12 cellular contexts compared by ENCODE assay signal in genomic region chr4:107210450-107211239, GRCh38.
A peak's percentile ranks its signal among the peaks of the same experiment; 100 is the strongest.
DNase-seq lines count a peak whose midpoint lies in the region; ATAC-seq, FAIRE-seq and TF ChIP-seq lines count a peak whose summit lies in the region.
"Had no signal": no experiment of that assay in that cellular context is flagged by ENCODE, and none has a peak within 500 bp of the region (broad histone marks: within the 10 kb centered on the region; RNA-seq: fewer than 3 reads in every experiment).

No MANE protein-coding gene starts in this region.

- no peak overlapping the region for H3K14ac ChIP-seq in H9 (ENCODE audit: insufficient read depth, low read length)

- no peak overlapping the region for H4K8ac ChIP-seq in H9 (replicated peaks; ENCODE audit: insufficient read length, low read depth, low read length)

- H3K4me2 ChIP-seq in A549: no peak overlapping the region
- no peak overlapping the region for H3K4me2 ChIP-seq in H9 (ENCODE audit: insufficient read depth, insufficient read length, low read length)
- H3K4me2 ChIP-seq: BLaER1 treated with 17β-estradiol and CSF1 and Interleukin-3, amounts not matched to agents 10 nM and 100 nM had no signal

- no peak overlapping the region for H4K5ac ChIP-seq in H9 (ENCODE audit: insufficient read length, low read depth, low read length)

- H3K27ac ChIP-seq in A549: 0 out of 6 replicates have a peak overlapping the region, but pooled peaks of 1 of the 2 experiments have one; percentile 23
- H3K27ac ChIP-seq in endodermal cell (ENCODE audit: low read depth, low read length): no peak overlapping the region
- no peak overlapping the region for H3K27ac ChIP-seq in mucosa of rectum (ENCODE audit: low read depth in 2 of 2, low read length in 2 of 2)
- H3K27ac ChIP-seq in H9 (ENCODE audit: insufficient read length, low read depth, low read length): no peak overlapping the region
- H3K27ac ChIP-seq in gastroesophageal sphincter: no peak overlapping the region
- H3K27ac ChIP-seq: BLaER1 treated with 17β-estradiol and CSF1 and Interleukin-3, amounts not matched to agents 10 nM and 100 nM; HL-60 had no signal

- DNase-seq in A549 (ENCODE audit: low read depth in 1 of 2, low spot score in 1 of 2) (no peak), MG63 (peak; percentile 5), endodermal cell (peak; percentile 47), AG08395 (ENCODE audit: low spot score) (no peak), H9 (no peak)
- DNase-seq: NCI-H2107; stimulated activated CD4-positive, alpha-beta T cell treated with anti-CD3 and anti-CD28 coated beads, Interleukin-1b, Interleukin-23, amount 100 ng/mL, for 48 hours had no signal

- H3K27me3 Mint-ChIP-seq in endodermal cell (ENCODE audit: insufficient read depth) (no peaks in the 10 kb centered on the region), H9 (ENCODE audit: low read depth) (no peaks in the 10 kb centered on the region)

- no peak overlapping the region for H2BK15ac ChIP-seq in H9 (ENCODE audit: low read depth, low read length)

- H3K18ac ChIP-seq in H9 (ENCODE audit: insufficient read length, low read depth, low read length): no peak overlapping the region

- TF ChIP-seq EP300 in A549 (IDR thresholded peaks at IDR 0.05): no peak
- TF ChIP-seq EP300 in gastroesophageal sphincter (IDR thresholded peaks at IDR 0.05): no peak

- no peak overlapping the region for H4K91ac ChIP-seq in H9 (ENCODE audit: insufficient read length, low read depth, low read length)

- WGBS in A549 (ENCODE audit: missing lambda C conversion rate): 96% methylated on average over 13 of the region's 13 CpGs
- WGBS in endodermal cell (ENCODE audit: insufficient coverage in 1 of 2, insufficient read length in 1 of 2), 2 experiments: 87 to 91% methylated on average over 11 to 13 of the region's 13 CpGs
- WGBS in H9 (ENCODE audit: extremely low coverage, insufficient read length, low lambda C conversion rate): no CpG with 5 or more reads among the region's 13 CpGs
- 45 to 86% methylated on average over 11 to 13 of the region's 13 CpGs for WGBS in gastroesophageal sphincter (ENCODE audit: low coverage in 1 of 2), 2 donors

- H3K4me1 Mint-ChIP-seq in endodermal cell (peaks cover 3% of the 10 kb centered on the region), H9 (peaks cover 0 to 8% of the 10 kb centered on the region in 2 experiments; a peak in 2 of 4 replicates)

- H3K4me1 ChIP-seq in A549 (no peaks in the 10 kb centered on the region), endodermal cell (ENCODE audit: control insufficient read depth, insufficient read depth, low read length) (no peaks in the 10 kb centered on the region), mucosa of rectum (ENCODE audit: control insufficient read depth in 2 of 2, insufficient read depth in 2 of 2, low read length in 2 of 2) (no peaks in the 10 kb centered on the region), H9 (ENCODE audit: insufficient read depth, low read length) (no peaks in the 10 kb centered on the region; the same call in 1 of the 2 replicates), gastroesophageal sphincter (no peaks in the 10 kb centered on the region)
- H3K4me1 ChIP-seq: BLaER1 treated with 17β-estradiol and CSF1 and Interleukin-3, amounts not matched to agents 10 nM and 100 nM had no signal

- no peak overlapping the region for H3K27ac Mint-ChIP-seq in endodermal cell
- peak overlapping the region in 1 of 3 experiments; percentile 82; a peak in 1 of 7 replicates for H3K27ac Mint-ChIP-seq in H9

- no peaks in the 10 kb centered on the region for H4K20me1 ChIP-seq in H9 (ENCODE audit: control insufficient read depth, insufficient read depth, insufficient read length)
- H4K20me1 ChIP-seq: BLaER1 treated with 17β-estradiol and CSF1 and Interleukin-3, amounts not matched to agents 10 nM and 100 nM had no signal

- H3K79me1 ChIP-seq in H9 (ENCODE audit: insufficient read depth, low read depth, low read length, poor library complexity, severe bottlenecking): no peaks in the 10 kb centered on the region

- no peak overlapping the region for H2BK5ac ChIP-seq in H9 (ENCODE audit: insufficient read length, low read length)

- H2BK12ac ChIP-seq in H9 (ENCODE audit: insufficient read length, low read depth, low read length): no peak overlapping the region

- no peaks in the 10 kb centered on the region for H3K23me2 ChIP-seq in H9 (ENCODE audit: insufficient read length, low read depth, low read length, poor library complexity, severe bottlenecking)

- no peak for TF ChIP-seq RAD21 in A549 (conservative IDR thresholded peaks at IDR 0.05 in 1 of 2, IDR thresholded peaks at IDR 0.05 in 1 of 2)

- H3K9me3 ChIP-seq in A549 (no peaks in the 10 kb centered on the region), MG63 (no peaks in the 10 kb centered on the region), endodermal cell (ENCODE audit: control insufficient read depth, low read length) (no peaks in the 10 kb centered on the region), mucosa of rectum (ENCODE audit: control insufficient read depth in 2 of 2, low read length in 2 of 2) (no peaks in the 10 kb centered on the region), H9 (ENCODE audit: control insufficient read depth, low read depth, low read length) (no peaks in the 10 kb centered on the region), gastroesophageal sphincter (no peaks in the 10 kb centered on the region)
- H3K9me3 ChIP-seq: BLaER1 treated with 17β-estradiol and CSF1 and Interleukin-3, amounts not matched to agents 10 nM and 100 nM had no signal

- H3K9ac ChIP-seq in endodermal cell (ENCODE audit: extremely low read depth, low read length, poor library complexity, severe bottlenecking): no peak overlapping the region
- H3K9ac ChIP-seq in mucosa of rectum (ENCODE audit: low read depth in 1 of 2, low read length in 2 of 2): no peak overlapping the region
- no peak overlapping the region for H3K9ac ChIP-seq in H9 (ENCODE audit: extremely low read depth, insufficient read length, low read length)
- H3K9ac ChIP-seq: BLaER1 treated with 17β-estradiol and CSF1 and Interleukin-3, amounts not matched to agents 10 nM and 100 nM had no signal

- H3K36me3 ChIP-seq in MG63 (no peaks in the 10 kb centered on the region), endodermal cell (ENCODE audit: control insufficient read depth, insufficient read depth, low read length) (no peaks in the 10 kb centered on the region), mucosa of rectum (ENCODE audit: control insufficient read depth in 2 of 2, insufficient read depth in 2 of 2, low read length in 2 of 2) (no peaks in the 10 kb centered on the region), gastroesophageal sphincter (no peaks in the 10 kb centered on the region)
- H3K36me3 ChIP-seq: BLaER1 treated with 17β-estradiol and CSF1 and Interleukin-3, amounts not matched to agents 10 nM and 100 nM had no signal

- no peak overlapping the region for H3K56ac ChIP-seq in H9 (ENCODE audit: insufficient read length, low read depth, low read length)

- H3T11ph ChIP-seq in H9 (ENCODE audit: low read length): no peak overlapping the region

- ATAC-seq in A549: no peak
- ATAC-seq in gastroesophageal sphincter: no peak
- ATAC-seq in GM18907 (IDR thresholded peaks at IDR 0.05; ENCODE audit: unreplicated experiment): no peak

- no peak overlapping the region for H3K23ac ChIP-seq in H9 (ENCODE audit: insufficient read length, low read depth, low read length)

- FAIRE-seq in A549 (lab: Jason Lieb, UNC): no peak

- TF ChIP-seq POLR2A in A549 (IDR thresholded peaks at IDR 0.05; ENCODE audit: low read length) (no peak), gastroesophageal sphincter (IDR thresholded peaks at IDR 0.05) (no peak)

- H2AK5ac ChIP-seq in H9 (ENCODE audit: insufficient read length, low read length): no peak overlapping the region

- TF ChIP-seq CTCF in A549 (IDR thresholded peaks at IDR 0.05) (no peak), endodermal cell (conservative IDR thresholded peaks at IDR 0.05) (no peak), H9 (conservative IDR thresholded peaks at IDR 0.05) (no peak), gastroesophageal sphincter (IDR thresholded peaks at IDR 0.05) (no peak)

- POLR2A ChIA-PET in A549 (lab: Yijun Ruan, JAX): no interaction called here

- H3K79me2 ChIP-seq in H9 (ENCODE audit: insufficient read depth, low read length): no peaks in the 10 kb centered on the region

- H3K36me3 Mint-ChIP-seq in endodermal cell (ENCODE audit: low read depth) (no peaks in the 10 kb centered on the region), H9 (ENCODE audit: insufficient read depth in 1 of 3, low read depth in 3 of 3) (no peaks in the 10 kb centered on the region)

- no peak overlapping the region for H2BK20ac ChIP-seq in H9 (ENCODE audit: low read depth, low read length, poor library complexity, severe bottlenecking)

- no peak overlapping the region for H2AFZ ChIP-seq in H9 (ENCODE audit: low read length)

- no peak overlapping the region for H2BK120ac ChIP-seq in H9 (ENCODE audit: low read depth, low read length, poor library complexity, severe bottlenecking)

- H3K4me3 Mint-ChIP-seq in endodermal cell (no peak overlapping the region), H9 (no peak overlapping the region)

- H3K4ac ChIP-seq in H9 (ENCODE audit: low read depth, low read length): no peak overlapping the region

- CTCF ChIA-PET in A549 (lab: Yijun Ruan, JAX): no interaction called here

- H3K4me3 ChIP-seq in A549 (no peak overlapping the region), MG63 (peak overlapping the region; percentile 47), endodermal cell (ENCODE audit: low read length) (no peak overlapping the region), mucosa of rectum (ENCODE audit: low read length in 2 of 2) (peak overlapping the region; percentile 45 to 63), gastroesophageal sphincter (peak overlapping the region in 1 of 2 donors; percentile 22)
- H3K4me3 ChIP-seq: BLaER1 treated with 17β-estradiol and CSF1 and Interleukin-3, amounts not matched to agents 10 nM and 100 nM had no signal

- H3K9me3 Mint-ChIP-seq in endodermal cell: no peaks in the 10 kb centered on the region
- H3K9me3 Mint-ChIP-seq in H9: no peaks in the 10 kb centered on the region

- H3K27me3 ChIP-seq in MG63: no peaks in the 10 kb centered on the region
- H3K27me3 ChIP-seq in endodermal cell (ENCODE audit: control insufficient read depth, insufficient read depth, low read length, poor library complexity, severe bottlenecking): no peaks in the 10 kb centered on the region
- H3K27me3 ChIP-seq in mucosa of rectum (ENCODE audit: control insufficient read depth in 2 of 2, insufficient read depth in 2 of 2, low read length in 2 of 2): no peaks in the 10 kb centered on the region
- H3K27me3 ChIP-seq in H9 (ENCODE audit: insufficient read depth, low read length): no peaks in the 10 kb centered on the region
- no peaks in the 10 kb centered on the region for H3K27me3 ChIP-seq in gastroesophageal sphincter
- H3K27me3 ChIP-seq: BLaER1 treated with 17β-estradiol and CSF1 and Interleukin-3, amounts not matched to agents 10 nM and 100 nM had no signal

TF ChIP-seq in A549, 52 proteins besides CTCF, POLR2A, EP300 and RAD21 (continues in another document):
- TF ChIP-seq MAFK (IDR thresholded peaks at IDR 0.05; ENCODE audit: partially characterized antibody): peak; percentile 76

Comparison
In these comparisons a context has a peak if more than half of its experiments do, and no peak if none do; other contexts are left out.
1. DNase-seq: peak in MG63 (single experiment) and endodermal cell (single experiment); none in A549 (0 of 2), AG08395 (single experiment) and H9 (single experiment).
2. H3K4me3 ChIP-seq: peak in MG63 (single experiment) and mucosa of rectum (2 of 2); none in A549 (single experiment) and endodermal cell (single experiment).